Comparison of ENCODE assay signal across 13 cellular contexts in genomic region chr1:40030528-40031135, GRCh38. TPM values are rescaled to one million over a fixed set of nuclear protein-coding genes. Genes with fewer than 3 reads are reported as not detected.
DNase-seq lines count a peak whose midpoint lies in the region; ATAC-seq and TF ChIP-seq lines count a peak whose summit lies in the region.
"Had no signal": no experiment of that assay in that cellular context is flagged by ENCODE, and none has a peak within 500 bp of the region (broad histone marks: within the 10 kb centered on the region; RNA-seq: fewer than 3 reads in every experiment).

No MANE protein-coding gene starts in this region.

- H2AFZ ChIP-seq in GM23248 (no peak overlapping the region), PC-9 (no peak overlapping the region)

- H3K79me2 ChIP-seq in GM23248 (ENCODE audit: insufficient read depth) (no peaks in the 10 kb centered on the region), PC-9 (ENCODE audit: low read depth) (no peaks in the 10 kb centered on the region)

- H3F3A ChIP-seq in GM23248 (ENCODE audit: insufficient read depth) (peaks cover 8% of the 10 kb centered on the region; the same call in 1 of the 2 replicates), PC-9 (ENCODE audit: insufficient read depth, low read depth) (peaks cover 18% of the 10 kb centered on the region; the same call in 1 of the 2 replicates)

- H3K36me3 ChIP-seq in GM23248 (ENCODE audit: low read depth) (no peaks in the 10 kb centered on the region), PC-9 (ENCODE audit: low read depth) (no peaks in the 10 kb centered on the region), suprapubic skin (no peaks in the 10 kb centered on the region)

- no peak for TF ChIP-seq EP300 in suprapubic skin (IDR thresholded peaks at IDR 0.05)

- H3K36me3 Mint-ChIP-seq in activated CD4-positive, alpha-beta memory T cell treated with anti-CD3 and anti-CD28 coated beads for 36 hours: no peaks in the 10 kb centered on the region

- H3K27ac ChIP-seq in GM23248: no peak overlapping the region
- H3K27ac ChIP-seq in PC-9: 0 out of 2 replicates have a peak overlapping the region, but pooled peaks have one; percentile 8
- H3K27ac ChIP-seq in suprapubic skin: no peak overlapping the region
- H3K27ac ChIP-seq: dorsolateral prefrontal cortex, skin epidermis had no signal

- intact Hi-C loops in PC-9 (cut with micrococcal nuclease; ENCODE audit: unreplicated experiment): loop anchor here (1.0 to 10.0 kb wide), 4 partner anchors 50 to 426 kb away; partner anchors contain the start of gene MYCL
- intact Hi-C loops in left colon (cut with DNase I, micrococcal nuclease): no loop called here
- intact Hi-C loops in activated CD4-positive, alpha-beta memory T cell treated with anti-CD3 and anti-CD28 coated beads for 36 hours (cut with micrococcal nuclease): no loop called here

- H3K9me3 ChIP-seq in GM23248 (ENCODE audit: low read depth): no peaks in the 10 kb centered on the region
- no peaks in the 10 kb centered on the region for H3K9me3 ChIP-seq in PC-9 (ENCODE audit: insufficient read depth, low read depth)
- H3K9me3 ChIP-seq in suprapubic skin: no peaks in the 10 kb centered on the region

- H3K27me3 ChIP-seq in GM23248 (replicated peaks; ENCODE audit: insufficient read depth) (no peaks in the 10 kb centered on the region), PC-9 (ENCODE audit: insufficient read depth, low read depth) (no peaks in the 10 kb centered on the region), suprapubic skin (no peaks in the 10 kb centered on the region)
- H3K27me3 ChIP-seq: dorsolateral prefrontal cortex had no signal

- peak; percentile 8 for ATAC-seq in left colon
- ATAC-seq: activated CD8-positive, alpha-beta T cell treated with anti-CD3 and anti-CD28 coated beads, Interleukin-2, amount 10 ng/mL, durations not matched to agents 7 days and 5 days had no signal

- H3K27me3 Mint-ChIP-seq in activated CD4-positive, alpha-beta memory T cell treated with anti-CD3 and anti-CD28 coated beads for 36 hours: no peaks in the 10 kb centered on the region

- H3K9ac ChIP-seq in GM23248: no peak overlapping the region

- peaks cover 22% of the 10 kb centered on the region for H3K4me1 Mint-ChIP-seq in activated CD4-positive, alpha-beta memory T cell treated with anti-CD3 and anti-CD28 coated beads for 36 hours (ENCODE audit: low read depth)

- H3K27ac Mint-ChIP-seq in activated CD4-positive, alpha-beta memory T cell treated with anti-CD3 and anti-CD28 coated beads for 36 hours: no peak overlapping the region
- H3K27ac Mint-ChIP-seq: activated CD8-positive, alpha-beta T cell treated with anti-CD3 and anti-CD28 coated beads, Interleukin-2, amount 10 ng/mL, durations not matched to agents 7 days and 5 days had no signal

- CTCF ChIA-PET in PC-9 (lab: Charles Lee): interaction anchor here (0.6 to 4.0 kb wide), 4 partner anchors 50 to 424 kb away, joined by 3 to 33 read pairs (median 4); no protein-coding TSS in a partner anchor
- CTCF ChIA-PET in activated CD4-positive, alpha-beta memory T cell treated with anti-CD3 and anti-CD28 coated beads for 36 hours (lab: Charles Lee): interaction anchor here (1.9 to 6.4 kb wide), 5 partner anchors 16 to 113 kb away, joined by 6 to 79 read pairs (median 16); no protein-coding TSS in a partner anchor

- H3K4me3 ChIP-seq in GM23248: no peak overlapping the region
- no peak overlapping the region for H3K4me3 ChIP-seq in PC-9
- H3K4me3 ChIP-seq in cardiac fibroblast (replicated peaks in 1 of 2; ENCODE audit: low read depth in 2 of 2, low read length in 2 of 2): no peak overlapping the region
- H3K4me3 ChIP-seq in suprapubic skin: no peak overlapping the region
- H3K4me3 ChIP-seq: dorsolateral prefrontal cortex, skin epidermis had no signal

- no peaks in the 10 kb centered on the region for H4K20me1 ChIP-seq in GM23248 (ENCODE audit: insufficient read depth)
- H4K20me1 ChIP-seq in PC-9 (ENCODE audit: insufficient read depth): no peaks in the 10 kb centered on the region

- no peaks in the 10 kb centered on the region for H3K9me3 Mint-ChIP-seq in activated CD4-positive, alpha-beta memory T cell treated with anti-CD3 and anti-CD28 coated beads for 36 hours

- peak; percentile 60 for DNase-seq in GM23248
- DNase-seq in PC-9: peak; percentile 64 to 71
- DNase-seq in cardiac fibroblast (ENCODE audit: low read depth in 2 of 2): peak; percentile 68 to 69
- DNase-seq in left colon: peak in 1 of 2 donors; percentile 35
- no peak for DNase-seq in HUDEP-2 (lab: John Stamatoyannopoulos, UW; ENCODE audit: unreplicated experiment in 76 of 76)
- DNase-seq in suprapubic skin (ENCODE audit: low spot score in 2 of 2): no peak
- DNase-seq in epidermal melanocyte (ENCODE audit: insufficient read length, low spot score): no peak
- DNase-seq in activated CD4-positive, alpha-beta memory T cell treated with anti-CD3 and anti-CD28 coated beads for 36 hours: no peak
- DNase-seq: activated CD8-positive, alpha-beta T cell treated with anti-CD3 and anti-CD28 coated beads, Interleukin-2, amount 10 ng/mL, durations not matched to agents 7 days and 5 days; dorsolateral prefrontal cortex; NCI-H2171; stimulated activated naive CD4-positive, alpha-beta T cell had no signal

- H3K4me2 ChIP-seq in GM23248 (ENCODE audit: unreplicated experiment) (no peak overlapping the region), PC-9 (peak overlapping the region; percentile 27; the same call in 1 of the 2 replicates)

- no peak for TF ChIP-seq POLR2A in suprapubic skin (IDR thresholded peaks at IDR 0.05)

- H3K4me3 Mint-ChIP-seq in activated CD4-positive, alpha-beta memory T cell treated with anti-CD3 and anti-CD28 coated beads for 36 hours: no peak overlapping the region
- H3K4me3 Mint-ChIP-seq: activated CD8-positive, alpha-beta T cell treated with anti-CD3 and anti-CD28 coated beads, Interleukin-2, amount 10 ng/mL, durations not matched to agents 7 days and 5 days had no signal

- in situ Hi-C loops in GM23248 (cut with MboI): loop anchor here (10.0 kb wide), 1 partner anchor 106 kb away; no protein-coding TSS in a partner anchor

- no TSS peak for BruUV-seq in PC-9 (replicated peaks; lab: Mats Ljungman, UMichigan)

- H3K9me2 ChIP-seq in GM23248 (ENCODE audit: insufficient read depth): no peaks in the 10 kb centered on the region
- no peaks in the 10 kb centered on the region for H3K9me2 ChIP-seq in PC-9 (ENCODE audit: insufficient read depth)

- peaks cover 8% of the 10 kb centered on the region; the same call in 1 of the 2 replicates for H3K4me1 ChIP-seq in GM23248 (ENCODE audit: insufficient read depth)
- H3K4me1 ChIP-seq in PC-9 (replicated peaks; ENCODE audit: insufficient read depth): peaks cover 17% of the 10 kb centered on the region
- peaks cover 8% of the 10 kb centered on the region for H3K4me1 ChIP-seq in suprapubic skin

- 67 to 69% methylated on average over 3 of the region's 3 CpGs for WGBS in GM23248 (ENCODE audit: low coverage in 1 of 2, low lambda C conversion rate in 2 of 2, missing lambda C conversion rate in 2 of 2), 2 experiments
- 20% methylated on average over 3 of the region's 3 CpGs for WGBS in suprapubic skin

- POLR2A ChIA-PET in PC-9 (lab: Charles Lee; ENCODE audit: unreplicated experiment): interaction anchor here (0.7 to 1.0 kb wide), 5 partner anchors 8 to 158 kb away, joined by 3 to 6 read pairs (median 3); no protein-coding TSS in a partner anchor
- POLR2A ChIA-PET in activated CD4-positive, alpha-beta memory T cell treated with anti-CD3 and anti-CD28 coated beads for 36 hours (lab: Charles Lee): no interaction called here

- TF ChIP-seq CTCF in PC-9 (conservative IDR thresholded peaks at IDR 0.05): no peak
- TF ChIP-seq CTCF in cardiac fibroblast (IDR thresholded peaks at IDR 0.05; ENCODE audit: low read depth, low read length): no peak
- no peak for TF ChIP-seq CTCF in suprapubic skin (IDR thresholded peaks at IDR 0.05)

RNA-seq across cellular contexts. Expression of gene CAP1, which starts 9.9 kb away (rescaled TPM):
- total RNA-seq in GM23248 (2014; rRNA removed; shearing (Covaris generic)): 496 and 560 TPM in 2 replicates
- polyA plus RNA-seq in GM23248 (2016; fragmentation: Nextera tagmentation; extraction: Ambion mirVana): 576 and 593 TPM in 2 replicates
- total RNA-seq in PC-9 (2021): 322 and 354 TPM in 2 replicates
- total RNA-seq in left colon: 100 to 1,000 TPM; 474 to 514 TPM
- total RNA-seq in suprapubic skin: 100 to 1,000 TPM; 102 to 154 (median 123) TPM
- 100 to 1,000 TPM; 616 to 633 TPM for total RNA-seq in activated CD4-positive, alpha-beta memory T cell treated with anti-CD3 and anti-CD28 coated beads for 36 hours

Comparison
In these comparisons a context has a peak if more than half of its experiments do, and no peak if none do; other contexts are left out.
1. DNase-seq: peak in GM23248 (single experiment), PC-9 (2 of 2) and cardiac fibroblast (2 of 2); none in HUDEP-2 (0 of 76), suprapubic skin (0 of 2), epidermal melanocyte (single experiment) and activated CD4-positive, alpha-beta memory T cell treated with anti-CD3 and anti-CD28 coated beads for 36 hours (single experiment).